ENCODE assay signal across 20 cellular contexts in the genomic region with DNA sequence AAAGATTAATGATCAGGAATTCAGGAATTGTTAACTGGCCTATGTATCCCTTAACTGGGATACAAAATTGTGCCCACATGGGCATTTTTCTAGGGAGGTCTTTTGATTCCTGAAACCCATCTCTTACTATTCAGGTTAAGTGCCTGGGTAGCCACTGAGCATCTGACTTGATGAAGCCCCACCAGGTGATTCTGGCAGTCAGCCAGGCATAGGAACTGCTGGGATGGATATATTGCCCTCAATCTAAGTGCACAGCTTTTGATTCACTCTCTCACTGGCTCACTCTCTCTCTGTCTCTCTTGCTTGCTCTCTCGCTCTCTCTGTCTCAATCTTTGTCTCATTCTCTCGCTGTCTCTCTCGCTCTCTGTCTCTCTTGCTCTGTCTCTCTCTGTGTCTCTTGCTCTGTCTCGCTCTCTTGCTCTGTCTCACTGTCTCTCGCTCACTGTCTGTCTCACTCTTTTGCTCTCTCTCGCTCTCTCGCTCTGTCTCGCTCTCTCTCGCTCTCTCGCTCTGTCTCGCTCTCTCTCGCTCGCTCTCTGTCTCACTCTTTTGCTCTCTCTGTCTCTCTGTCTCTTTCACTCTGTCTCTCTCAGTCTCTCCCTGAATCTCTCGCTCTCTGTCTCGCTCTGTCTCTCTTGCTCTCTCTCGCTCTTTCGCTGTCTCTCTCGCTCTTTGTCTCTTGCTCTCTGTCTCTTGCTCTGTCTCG. TPM values are rescaled to one million over a fixed set of nuclear protein-coding genes. Genes with fewer than 3 reads are reported as not detected.
A peak's percentile ranks its signal among the peaks of the same experiment; 100 is the strongest.
DNase-seq lines count a peak whose midpoint lies in the region; TF ChIP-seq lines count a peak whose summit lies in the region.
"Had no signal": no experiment of that assay in that cellular context is flagged by ENCODE, and none has a peak within 500 bp of the region (broad histone marks: within the 10 kb centered on the region; RNA-seq: fewer than 3 reads in every experiment).

No MANE protein-coding gene starts in this region.

- H3K27me3 ChIP-seq in Peyer's patch (no peaks in the 10 kb centered on the region), breast epithelium (no peaks in the 10 kb centered on the region)
- H3K27me3 ChIP-seq: MG63 had no signal

- no peak overlapping the region for H3K27ac ChIP-seq in HEK293 (ENCODE audit: extremely low read depth, low read depth, low read length)
- no peak overlapping the region for H3K27ac ChIP-seq in Peyer's patch
- no peak overlapping the region for H3K27ac ChIP-seq in breast epithelium
- H3K27ac ChIP-seq: HL-60 had no signal

- H3K36me3 ChIP-seq in HEK293 (ENCODE audit: control insufficient read depth in 2 of 2, insufficient read depth in 1 of 2, low read length in 2 of 2), result peaks cover 0 to 46% of the 10 kb centered on the region in 2 experiments
- H3K36me3 ChIP-seq in Peyer's patch, result peaks cover 0 to 67% (median 0%) of the 10 kb centered on the region in 3 donors
- H3K36me3 ChIP-seq in breast epithelium, result peaks cover 4% of the 10 kb centered on the region

- POLR2A ChIA-PET in HEK293 (lab: Yijun Ruan, JAX), result no interaction called here

- DNase-seq in NCI-H1417 (lab: John Stamatoyannopoulos, UW) (peak in 2 of 3 experiments; percentile 10 to 59), NCI-H1417 treated with DMSO at 0.1 percent for 48 hours (lab: John Stamatoyannopoulos, UW) (no peak), NCI-H2171 (lab: John Stamatoyannopoulos, UW) (peak; percentile 18), NCI-H748 treated with DMSO at 0.1 percent for 48 hours (lab: John Stamatoyannopoulos, UW) (peak; percentile 40), Peyer's patch (no peak), breast epithelium (ENCODE audit: low spot score in 2 of 2) (no peak), germinal center (ENCODE audit: low spot score) (no peak)
- DNase-seq: Caco-2; H7; IMR-90; Kasumi-1; MG63; NCI-H1092; NCI-H1930; NK-92 treated with Interleukin-12 subunit alpha and Interleukin-12 subunit beta, amount 100 ng/mL, for 24 hours; SHP77 treated with DMSO at 0.1 percent for 48 hours; SK-N-SH had no signal

- no peak overlapping the region for H3K4me3 ChIP-seq in HEK293 (ENCODE audit: low read depth, low read length)
- H3K4me3 ChIP-seq in Peyer's patch, result no peak overlapping the region
- no peak overlapping the region for H3K4me3 ChIP-seq in breast epithelium
- H3K4me3 ChIP-seq: MG63 had no signal

- H3K4me1 ChIP-seq in HEK293 (ENCODE audit: control insufficient read depth, insufficient read depth, low read length) (no peaks in the 10 kb centered on the region), Peyer's patch (peaks cover 0 to under 1% (median 0%) of the 10 kb centered on the region in 4 donors), breast epithelium (no peaks in the 10 kb centered on the region)
- H3K4me1 ChIP-seq: Caco-2 had no signal

- no peaks in the 10 kb centered on the region for H3K9me3 ChIP-seq in HEK293 (ENCODE audit: control insufficient read depth, insufficient read depth, low read depth, low read length)
- no peaks in the 10 kb centered on the region for H3K9me3 ChIP-seq in Peyer's patch
- no peaks in the 10 kb centered on the region for H3K9me3 ChIP-seq in breast epithelium
- H3K9me3 ChIP-seq: Caco-2, MG63, SK-N-SH had no signal

- CTCF ChIA-PET in HEK293 (lab: Yijun Ruan, JAX), result no interaction called here

- TF ChIP-seq POLR2A in Peyer's patch (IDR thresholded peaks at IDR 0.05) (no peak), breast epithelium (IDR thresholded peaks at IDR 0.05) (no peak)

- intact Hi-C loops in breast epithelium (cut with DNase I; ENCODE audit: low total_unique reads), result no loop called here

- TF ChIP-seq CTCF in HEK293 (tag by site-specific recombination; IDR thresholded peaks at IDR 0.05), result no peak
- no peak for TF ChIP-seq CTCF in Peyer's patch (IDR thresholded peaks at IDR 0.05)
- TF ChIP-seq CTCF in breast epithelium (IDR thresholded peaks at IDR 0.05), result no peak

TF ChIP-seq in HEK293, 187 proteins besides CTCF, POLR2A, EP300 and RAD21 (continues in another document):
- no peak for TF ChIP-seq KLF9 (tag by site-specific recombination; IDR thresholded peaks at IDR 0.05; ENCODE audit: low read depth)
- TF ChIP-seq, protein P1, sequence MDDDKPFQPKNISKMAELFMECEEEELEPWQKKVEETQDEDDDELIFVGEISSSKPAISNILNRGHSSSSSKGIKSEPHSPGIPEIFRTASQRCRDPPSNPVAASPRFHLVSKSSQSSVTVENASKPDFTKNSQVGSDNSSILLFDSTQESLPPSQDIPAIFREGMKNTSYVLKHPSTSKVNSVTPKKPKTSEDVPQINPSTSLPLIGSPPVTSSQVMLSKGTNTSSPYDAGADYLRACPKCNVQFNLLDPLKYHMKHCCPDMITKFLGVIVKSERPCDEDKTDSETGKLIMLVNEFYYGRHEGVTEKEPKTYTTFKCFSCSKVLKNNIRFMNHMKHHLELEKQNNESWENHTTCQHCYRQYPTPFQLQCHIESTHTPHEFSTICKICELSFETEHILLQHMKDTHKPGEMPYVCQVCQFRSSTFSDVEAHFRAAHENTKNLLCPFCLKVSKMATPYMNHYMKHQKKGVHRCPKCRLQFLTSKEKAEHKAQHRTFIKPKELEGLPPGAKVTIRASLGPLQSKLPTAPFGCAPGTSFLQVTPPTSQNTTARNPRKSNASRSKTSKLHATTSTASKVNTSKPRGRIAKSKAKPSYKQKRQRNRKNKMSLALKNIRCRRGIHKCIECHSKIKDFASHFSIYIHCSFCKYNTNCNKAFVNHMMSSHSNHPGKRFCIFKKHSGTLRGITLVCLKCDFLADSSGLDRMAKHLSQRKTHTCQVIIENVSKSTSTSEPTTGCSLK (tag by site-specific recombination; IDR thresholded peaks at IDR 0.05), result no peak
- no peak for TF ChIP-seq GLI2 (tag by site-specific recombination; IDR thresholded peaks at IDR 0.05; ENCODE audit: borderline replicate concordance, low read depth)
- TF ChIP-seq ZNF140 (tag by site-specific recombination; IDR thresholded peaks at IDR 0.05), result no peak
- peak; percentile 99 for TF ChIP-seq ZNF596 (tag by site-specific recombination; IDR thresholded peaks at IDR 0.05)
- TF ChIP-seq ZNF626 (tag by site-specific recombination; IDR thresholded peaks at IDR 0.05), result no peak
- no peak for TF ChIP-seq ZNF248 (tag by site-specific recombination; IDR thresholded peaks at IDR 0.05)
- TF ChIP-seq ZNF76 (tag by site-specific recombination; IDR thresholded peaks at IDR 0.05; ENCODE audit: borderline replicate concordance, low read depth), result no peak
- TF ChIP-seq ZNF843 (tag by site-specific recombination; IDR thresholded peaks at IDR 0.05), result no peak
- no peak for TF ChIP-seq ZNF621 (tag by site-specific recombination; IDR thresholded peaks at IDR 0.05)
- TF ChIP-seq PRDM2 (tag by site-specific recombination; IDR thresholded peaks at IDR 0.05; ENCODE audit: borderline replicate concordance), result no peak

RNA-seq across cellular contexts. Expression of gene INPP1, which starts 22.3 kb away (rescaled TPM):
- total RNA-seq in Peyer's patch, result 10 to 100 TPM; 10.7 to 37.9 (median 32.1) TPM
- 10 to 100 TPM in 2 of 3 donors, 1 to 10 TPM in 1; 7.4 to 24.3 (median 15.5) TPM for total RNA-seq in breast epithelium
- total RNA-seq: OCI-LY7 had no signal

RNA-seq across cellular contexts. Expression of gene MFSD6, which starts 42.5 kb away (rescaled TPM):
- total RNA-seq in Peyer's patch (100 to 1,000 TPM in 3 of 4 donors, 10 to 100 TPM in 1; 40.4 to 184 (median 119) TPM), breast epithelium (100 to 1,000 TPM in 1 of 3 donors, 10 to 100 TPM in 2; 52.0 to 180 (median 92.4) TPM)

RNA-seq across cellular contexts. Expression of gene HIBCH, which starts 46.0 kb away (rescaled TPM):
- 10 to 100 TPM; 20.0 to 38.8 (median 27.4) TPM for total RNA-seq in Peyer's patch
- 10 to 100 TPM; 22.2 to 31.8 (median 22.9) TPM for total RNA-seq in breast epithelium

Comparison
In these comparisons a context has a peak if more than half of its experiments do, and no peak if none do; other contexts are left out.
1. DNase-seq: peak in NCI-H1417 (2 of 3), NCI-H2171 (single experiment) and NCI-H748 treated with DMSO at 0.1 percent for 48 hours (single experiment); none in NCI-H1417 treated with DMSO at 0.1 percent for 48 hours (single experiment), Peyer's patch (0 of 3), breast epithelium (0 of 2) and germinal center (single experiment).